In genomic region chr2:10285578-10286198, GRCh38 we compare ENCODE assay signal across 7 cellular contexts. TPM values are rescaled to one million over a fixed set of nuclear protein-coding genes. Genes with fewer than 3 reads are reported as not detected.
A peak's percentile ranks its signal among the peaks of the same experiment; 100 is the strongest.
DNase-seq lines count a peak whose midpoint lies in the region; ATAC-seq and TF ChIP-seq lines count a peak whose summit lies in the region.

No MANE protein-coding gene starts in this region.

- H3K9ac ChIP-seq in neuronal stem cell (ENCODE audit: low read depth, low read length, poor library complexity) = no peak overlapping the region

- no peak overlapping the region for H3K4me3 ChIP-seq in fibroblast of mammary gland (ENCODE audit: control insufficient read depth, low read depth, low read length)
- no peak overlapping the region for H3K4me3 ChIP-seq in neuronal stem cell (ENCODE audit: low read length in 2 of 2)

- H3K4ac ChIP-seq in neuronal stem cell (ENCODE audit: low read length) = no peak overlapping the region

- CTCF ChIA-PET in RWPE1 (lab: Yijun Ruan, JAX) = interaction anchor here (1.4 kb wide), 1 partner anchor 123 kb away, joined by 4 read pairs; no protein-coding TSS in a partner anchor
- CTCF ChIA-PET in activated CD4-positive, alpha-beta memory T cell treated with anti-CD3 and anti-CD28 coated beads for 36 hours (lab: Charles Lee) = interaction anchor here (0.9 kb wide), 1 partner anchor 123 kb away, joined by 4 read pairs; no protein-coding TSS in a partner anchor

- H3K27ac ChIP-seq in RWPE1 = peak overlapping the region; percentile 85
- H3K27ac ChIP-seq in neuronal stem cell (replicated peaks; ENCODE audit: low read length) = no peak overlapping the region

- no peak overlapping the region for H3K14ac ChIP-seq in neuronal stem cell (ENCODE audit: low read length)

- peak overlapping the region; percentile 96 for H3K18ac ChIP-seq in neuronal stem cell (ENCODE audit: low read length)

- ATAC-seq in GM19397 (IDR thresholded peaks at IDR 0.05; ENCODE audit: unreplicated experiment) (no peak), HG02870 (IDR thresholded peaks at IDR 0.05; ENCODE audit: unreplicated experiment) (no peak)

- H3K36me3 Mint-ChIP-seq in activated CD4-positive, alpha-beta memory T cell treated with anti-CD3 and anti-CD28 coated beads for 36 hours = no peaks in the 10 kb centered on the region

- peak overlapping the region; percentile 43 for H2BK5ac ChIP-seq in neuronal stem cell (ENCODE audit: low read length)

- H2AFZ ChIP-seq in neuronal stem cell (ENCODE audit: low read length) = peak overlapping the region; percentile 86

- DNase-seq in H4 (ENCODE audit: low spot score) (peak; percentile 93), RWPE1 (ENCODE audit: low spot score) (peak; percentile 41), fibroblast of mammary gland (ENCODE audit: low read depth) (peak; percentile 40), neuronal stem cell (ENCODE audit: low spot score) (no peak)
- DNase-seq in activated CD4-positive, alpha-beta memory T cell treated with anti-CD3 and anti-CD28 coated beads for 36 hours = no peak

- H2AK5ac ChIP-seq in neuronal stem cell (ENCODE audit: low read depth, low read length) = peak overlapping the region; percentile 88

- no peaks in the 10 kb centered on the region for H3K36me3 ChIP-seq in neuronal stem cell (replicated peaks in 1 of 2; ENCODE audit: control insufficient read depth in 2 of 2, insufficient read depth in 2 of 2, low read length in 2 of 2)

- no peak overlapping the region for H3K4me2 ChIP-seq in neuronal stem cell (ENCODE audit: insufficient read depth, low read length, poor library complexity, severe bottlenecking)

- no CpG with 5 or more reads among the region's 17 CpGs for WGBS in neuronal stem cell (ENCODE audit: extremely low coverage in 2 of 2, insufficient read length in 2 of 2, insufficient replicate concordance in 1 of 2), 2 donors

- H3K79me1 ChIP-seq in neuronal stem cell (ENCODE audit: low read depth, low read length) = peaks cover 2% of the 10 kb centered on the region

- H4K91ac ChIP-seq in neuronal stem cell (ENCODE audit: low read depth, low read length, poor library complexity) = peak overlapping the region; percentile 94

- POLR2A ChIA-PET in RWPE1 (lab: Yijun Ruan, JAX; ENCODE audit: low non-redundant PET) = no interaction called here
- POLR2A ChIA-PET in activated CD4-positive, alpha-beta memory T cell treated with anti-CD3 and anti-CD28 coated beads for 36 hours (lab: Charles Lee) = no interaction called here

- intact Hi-C loops in activated CD4-positive, alpha-beta memory T cell treated with anti-CD3 and anti-CD28 coated beads for 36 hours (cut with micrococcal nuclease) = no loop called here

- no peak overlapping the region for H3K4me3 Mint-ChIP-seq in activated CD4-positive, alpha-beta memory T cell treated with anti-CD3 and anti-CD28 coated beads for 36 hours

- peak overlapping the region; percentile 68 for H2BK15ac ChIP-seq in neuronal stem cell (ENCODE audit: low read length)

- H3K4me1 ChIP-seq in neuronal stem cell (ENCODE audit: control insufficient read depth in 2 of 2, insufficient read depth in 1 of 2, low read depth in 1 of 2, low read length in 2 of 2) = peaks cover 13 to 16% of the 10 kb centered on the region in 2 donors

- no peaks in the 10 kb centered on the region for H3K9me3 Mint-ChIP-seq in activated CD4-positive, alpha-beta memory T cell treated with anti-CD3 and anti-CD28 coated beads for 36 hours

- peak overlapping the region; percentile 99 for H4K8ac ChIP-seq in neuronal stem cell (ENCODE audit: low read depth, low read length)

- peaks cover 0 to 3% of the 10 kb centered on the region in 2 donors for H3K9me3 ChIP-seq in neuronal stem cell (replicated peaks in 1 of 2; ENCODE audit: control insufficient read depth in 2 of 2, insufficient read depth in 1 of 2, low read depth in 1 of 2, low read length in 2 of 2)

- peaks cover 0 to 8% (median 0%) of the 10 kb centered on the region in 3 experiments for H3K27me3 ChIP-seq in neuronal stem cell (ENCODE audit: control insufficient read depth in 3 of 3, insufficient read depth in 3 of 3, low read depth in 1 of 3, low read length in 3 of 3)

- H3K23ac ChIP-seq in neuronal stem cell (ENCODE audit: low read depth, low read length, poor library complexity) = peak overlapping the region; percentile 26

- H3K4me1 Mint-ChIP-seq in activated CD4-positive, alpha-beta memory T cell treated with anti-CD3 and anti-CD28 coated beads for 36 hours (ENCODE audit: low read depth) = peaks cover 7% of the 10 kb centered on the region

- no peak overlapping the region for H3K27ac Mint-ChIP-seq in activated CD4-positive, alpha-beta memory T cell treated with anti-CD3 and anti-CD28 coated beads for 36 hours

- H3K27me3 Mint-ChIP-seq in activated CD4-positive, alpha-beta memory T cell treated with anti-CD3 and anti-CD28 coated beads for 36 hours = no peaks in the 10 kb centered on the region

- peak overlapping the region; percentile 96 for H2BK12ac ChIP-seq in neuronal stem cell (ENCODE audit: low read length)

- H2BK120ac ChIP-seq in neuronal stem cell (ENCODE audit: low read depth, low read length) = peak overlapping the region; percentile 88

- TF ChIP-seq CTCF in RWPE1 (conservative IDR thresholded peaks at IDR 0.05; ENCODE audit: low read depth) (no peak), fibroblast of mammary gland (conservative IDR thresholded peaks at IDR 0.05; ENCODE audit: control insufficient read depth, insufficient read depth, low read depth, low read length) (no peak)

RNA-seq across cellular contexts. Expression of gene HPCAL1, which starts 17.0 kb away (rescaled TPM):
- total RNA-seq in H4 (2014; rRNA removed; shearing (Covaris generic)) = 40.4 and 50.8 TPM in 2 replicates
- polyA plus RNA-seq in neuronal stem cell (2013, experiment 1 of 2) = 10.7 TPM
- 9.6 TPM for polyA plus RNA-seq in neuronal stem cell (2013, experiment 2 of 2)
- total RNA-seq in activated CD4-positive, alpha-beta memory T cell treated with anti-CD3 and anti-CD28 coated beads for 36 hours = 10 to 100 TPM; 82.2 to 82.6 TPM

Comparison
In these comparisons a context has a peak if more than half of its experiments do, and no peak if none do; other contexts are left out.
1. DNase-seq: peak in H4 (single experiment), RWPE1 (single experiment) and fibroblast of mammary gland (single experiment); none in neuronal stem cell (single experiment) and activated CD4-positive, alpha-beta memory T cell treated with anti-CD3 and anti-CD28 coated beads for 36 hours (single experiment).